Comparison of ENCODE assay signal across 25 cellular contexts in the genomic region with DNA sequence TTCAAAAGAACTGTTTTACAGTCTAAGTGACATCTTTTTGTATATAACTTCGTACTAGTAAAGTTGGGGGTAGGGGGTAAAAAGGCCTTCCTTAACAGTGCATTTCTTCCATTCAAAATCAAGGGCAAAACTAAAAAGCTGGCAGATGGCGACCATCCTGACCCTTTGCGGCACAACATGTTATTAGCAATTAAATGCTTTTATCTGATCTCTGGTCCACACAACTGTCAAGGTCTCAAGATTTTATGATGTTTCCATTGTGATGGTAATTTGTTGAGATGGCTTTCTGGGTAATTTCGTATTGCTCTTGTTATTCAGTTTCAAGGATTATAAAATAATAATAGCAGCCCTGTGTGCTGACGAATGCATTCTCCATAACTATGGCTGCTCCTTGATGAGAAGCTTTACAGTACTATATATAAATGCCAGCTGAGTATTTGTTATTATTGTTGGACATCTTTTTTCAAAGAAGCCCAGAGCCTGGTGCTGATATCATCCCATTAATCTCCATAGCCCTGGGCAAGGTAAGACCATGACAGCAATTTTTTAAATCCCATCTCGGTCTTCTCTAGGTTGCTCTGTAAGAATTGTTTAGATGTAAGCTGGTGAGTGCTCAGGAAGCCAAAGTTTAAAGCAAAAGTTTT.
DNase-seq lines count a peak whose midpoint lies in the region; ATAC-seq and TF ChIP-seq lines count a peak whose summit lies in the region.
"Had no signal": no experiment of that assay in that cellular context is flagged by ENCODE, and none has a peak within 500 bp of the region (broad histone marks: within the 10 kb centered on the region; RNA-seq: fewer than 3 reads in every experiment).

No MANE protein-coding gene starts in this region.

- H3K9me3 Mint-ChIP-seq in endodermal cell = no peaks in the 10 kb centered on the region
- H3K9me3 Mint-ChIP-seq in neural progenitor cell = no peaks in the 10 kb centered on the region
- H3K9me3 Mint-ChIP-seq: activated B cell treated with CpG ODN at 0.5 μM for 24 hours; activated CD4-positive, alpha-beta memory T cell treated with anti-CD3 and anti-CD28 coated beads for 36 hours; CD4-positive, alpha-beta T cell; natural killer cell; stimulated activated naive CD8-positive, alpha-beta T cell treated with anti-CD3 and anti-CD28 coated beads, Interleukin-15, amount 100 ng/mL, for 72 hours had no signal

- H3K4me1 Mint-ChIP-seq in endodermal cell (peaks cover 3% of the 10 kb centered on the region), neural progenitor cell (peaks cover 2% of the 10 kb centered on the region)
- H3K4me1 Mint-ChIP-seq: activated B cell treated with CpG ODN at 0.5 μM for 24 hours; stimulated activated naive CD8-positive, alpha-beta T cell treated with anti-CD3 and anti-CD28 coated beads, Interleukin-15, amount 100 ng/mL, for 72 hours had no signal

- no peaks in the 10 kb centered on the region for H3K27me3 ChIP-seq in HAP-1 (ENCODE audit: low read depth)
- H3K27me3 ChIP-seq in endodermal cell (ENCODE audit: control insufficient read depth, insufficient read depth, low read length, poor library complexity, severe bottlenecking) = no peaks in the 10 kb centered on the region
- H3K27me3 ChIP-seq in psoas muscle (ENCODE audit: insufficient read depth in 3 of 3, low read length in 2 of 3) = no peaks in the 10 kb centered on the region
- H3K27me3 ChIP-seq in Karpas-422 (ENCODE audit: low read length) = no peaks in the 10 kb centered on the region
- H3K27me3 ChIP-seq in neural progenitor cell = no peaks in the 10 kb centered on the region
- H3K27me3 ChIP-seq: adrenal gland, dorsolateral prefrontal cortex, spleen, upper lobe of left lung had no signal

- no peaks in the 10 kb centered on the region for H3K27me3 Mint-ChIP-seq in endodermal cell (ENCODE audit: insufficient read depth)
- H3K27me3 Mint-ChIP-seq in neural progenitor cell (ENCODE audit: insufficient read depth, low read depth) = no peaks in the 10 kb centered on the region
- H3K27me3 Mint-ChIP-seq: activated B cell treated with CpG ODN at 0.5 μM for 24 hours; activated CD4-positive, alpha-beta memory T cell treated with anti-CD3 and anti-CD28 coated beads for 36 hours; CD4-positive, alpha-beta T cell; stimulated activated naive CD8-positive, alpha-beta T cell treated with anti-CD3 and anti-CD28 coated beads, Interleukin-15, amount 100 ng/mL, for 72 hours had no signal

- 84 to 100% methylated on average over 3 to 6 of the region's 6 CpGs for WGBS in endodermal cell (ENCODE audit: insufficient coverage in 1 of 2, insufficient read length in 1 of 2), 2 experiments
- WGBS in psoas muscle, 3 donors = 76 to 89% (median 78%) methylated on average over 6 of the region's 6 CpGs

- H3K9me3 ChIP-seq in HAP-1 (no peaks in the 10 kb centered on the region), endodermal cell (ENCODE audit: control insufficient read depth, low read length) (no peaks in the 10 kb centered on the region), psoas muscle (no peaks in the 10 kb centered on the region), Karpas-422 (ENCODE audit: low read length) (no peaks in the 10 kb centered on the region), neural progenitor cell (ENCODE audit: low read depth) (no peaks in the 10 kb centered on the region)
- H3K9me3 ChIP-seq: adrenal gland, spleen, upper lobe of left lung had no signal

- intact Hi-C loops in psoas muscle (cut with DNase I) = loop anchor here (5.0 to 10.0 kb wide), 3 partner anchors 87 to 736 kb away; no protein-coding TSS in a partner anchor

- H3K4me2 ChIP-seq in Karpas-422 (ENCODE audit: low read depth, low read length, poor library complexity, severe bottlenecking) (no peak overlapping the region), neural progenitor cell (no peak overlapping the region)

- H3K79me2 ChIP-seq in Karpas-422 (ENCODE audit: low read length) (no peaks in the 10 kb centered on the region), neural progenitor cell (ENCODE audit: low read depth) (no peaks in the 10 kb centered on the region)

- no peak for ATAC-seq in psoas muscle
- ATAC-seq: GM12878; natural killer cell; PC-3; stimulated activated naive CD8-positive, alpha-beta T cell treated with anti-CD3 and anti-CD28 coated beads, Interleukin-15, amount 100 ng/mL, for 72 hours had no signal

- H3K27ac Mint-ChIP-seq in endodermal cell = no peak overlapping the region
- no peak overlapping the region for H3K27ac Mint-ChIP-seq in neural progenitor cell
- H3K27ac Mint-ChIP-seq: activated B cell treated with CpG ODN at 0.5 μM for 24 hours; activated CD4-positive, alpha-beta memory T cell treated with anti-CD3 and anti-CD28 coated beads for 36 hours; CD4-positive, alpha-beta T cell; natural killer cell; stimulated activated naive CD8-positive, alpha-beta T cell treated with anti-CD3 and anti-CD28 coated beads, Interleukin-15, amount 100 ng/mL, for 72 hours had no signal

- TF ChIP-seq CTCF in endodermal cell (conservative IDR thresholded peaks at IDR 0.05) (no peak), psoas muscle (IDR thresholded peaks at IDR 0.05) (no peak), neural progenitor cell (IDR thresholded peaks at IDR 0.05) (no peak), coronary artery (IDR thresholded peaks at IDR 0.05) (no peak)

- H3K36me3 Mint-ChIP-seq in endodermal cell (ENCODE audit: low read depth) (peaks cover 35% of the 10 kb centered on the region), neural progenitor cell (peaks cover 25% of the 10 kb centered on the region)
- H3K36me3 Mint-ChIP-seq: activated CD4-positive, alpha-beta memory T cell treated with anti-CD3 and anti-CD28 coated beads for 36 hours; natural killer cell had no signal

- H3K27ac ChIP-seq in endodermal cell (ENCODE audit: low read depth, low read length) = peak overlapping the region; percentile 42
- H3K27ac ChIP-seq in psoas muscle = peak overlapping the region; percentile 1
- H3K27ac ChIP-seq in Karpas-422 (ENCODE audit: low read length) = no peak overlapping the region
- H3K27ac ChIP-seq in neural progenitor cell = no peak overlapping the region
- H3K27ac ChIP-seq in coronary artery = peak overlapping the region in 1 of 2 donors; percentile 64
- H3K27ac ChIP-seq: adrenal gland, dorsolateral prefrontal cortex, upper lobe of left lung had no signal

- H3K9me2 ChIP-seq in Karpas-422 (replicated peaks; ENCODE audit: insufficient read depth, low read length) = no peaks in the 10 kb centered on the region

- H3K36me3 ChIP-seq in HAP-1 (replicated peaks) (peaks cover 20% of the 10 kb centered on the region), endodermal cell (ENCODE audit: control insufficient read depth, insufficient read depth, low read length) (peaks cover 82% of the 10 kb centered on the region), psoas muscle (ENCODE audit: insufficient read depth in 1 of 2, low read depth in 1 of 2) (peaks cover 9 to 87% of the 10 kb centered on the region in 2 donors), Karpas-422 (ENCODE audit: insufficient read depth, low read length) (no peaks in the 10 kb centered on the region), neural progenitor cell (peaks cover 26% of the 10 kb centered on the region)

- H2AFZ ChIP-seq in Karpas-422 (ENCODE audit: low read length) (no peak overlapping the region), neural progenitor cell (replicated peaks) (no peak overlapping the region)

- DNase-seq in HAP-1 (ENCODE audit: low spot score in 2 of 2) (peak; percentile 80 to 99), NCI-H524 (lab: John Stamatoyannopoulos, UW) (peak; percentile 52 to 73), endodermal cell (no peak), psoas muscle (no peak), D341Med (ENCODE audit: low spot score) (no peak), Karpas-422 (no peak), neural progenitor cell (ENCODE audit: low spot score) (no peak), coronary artery (ENCODE audit: low spot score) (no peak)
- DNase-seq: activated B cell treated with CpG ODN at 0.5 μM for 24 hours; activated CD4-positive, alpha-beta memory T cell treated with anti-CD3 and anti-CD28 coated beads for 36 hours; activated gamma-delta T cell; activated T-cell treated with anti-CD3 and anti-CD28 coated beads for 4 hours; adrenal gland; CD4-positive, alpha-beta T cell; DMS79; dorsolateral prefrontal cortex; mesendoderm; natural killer cell; NCI-H1092 treated with DMSO at 0.1 percent for 48 hours; PC-3; spleen; stimulated activated CD4-positive, alpha-beta T cell treated with anti-CD3 and anti-CD28 coated beads, Interleukin-4, amount 100 ng/mL, for 4 hours; stimulated activated naive CD8-positive, alpha-beta T cell treated with anti-CD3 and anti-CD28 coated beads, Interleukin-15, amount 100 ng/mL, for 72 hours; upper lobe of left lung had no signal

- H4K20me1 ChIP-seq in Karpas-422 (ENCODE audit: insufficient read depth, low read depth, low read length) (no peaks in the 10 kb centered on the region), neural progenitor cell (ENCODE audit: low read depth) (no peaks in the 10 kb centered on the region)

- in situ Hi-C loops in HAP-1 (cut with MboI; ENCODE audit: low sequenced_read_pairs) = loop anchor here (10.0 to 25.0 kb wide), 4 partner anchors 206 to 736 kb away; no protein-coding TSS in a partner anchor

- H3K4me1 ChIP-seq in HAP-1 (peaks cover 37% of the 10 kb centered on the region), endodermal cell (ENCODE audit: control insufficient read depth, insufficient read depth, low read length) (no peaks in the 10 kb centered on the region), psoas muscle (no peaks in the 10 kb centered on the region), Karpas-422 (ENCODE audit: low read length) (no peaks in the 10 kb centered on the region), neural progenitor cell (no peaks in the 10 kb centered on the region)
- H3K4me1 ChIP-seq: upper lobe of left lung had no signal

- H3K4me3 Mint-ChIP-seq in endodermal cell (no peak overlapping the region), neural progenitor cell (no peak overlapping the region)
- H3K4me3 Mint-ChIP-seq: activated B cell treated with CpG ODN at 0.5 μM for 24 hours; activated CD4-positive, alpha-beta memory T cell treated with anti-CD3 and anti-CD28 coated beads for 36 hours; CD4-positive, alpha-beta T cell; natural killer cell; stimulated activated naive CD8-positive, alpha-beta T cell treated with anti-CD3 and anti-CD28 coated beads, Interleukin-15, amount 100 ng/mL, for 72 hours had no signal

- peaks cover 61% of the 10 kb centered on the region for H3F3A ChIP-seq in neural progenitor cell (ENCODE audit: low read depth)

- H3K9ac ChIP-seq in endodermal cell (ENCODE audit: extremely low read depth, low read length, poor library complexity, severe bottlenecking) = no peak overlapping the region
- no peak overlapping the region for H3K9ac ChIP-seq in Karpas-422 (ENCODE audit: low read length)
- no peak overlapping the region for H3K9ac ChIP-seq in neural progenitor cell

- H3K4me3 ChIP-seq in HAP-1 (no peak overlapping the region), endodermal cell (ENCODE audit: low read length) (no peak overlapping the region), psoas muscle (no peak overlapping the region), Karpas-422 (ENCODE audit: low read length) (no peak overlapping the region), neural progenitor cell (no peak overlapping the region), coronary artery (no peak overlapping the region)
- H3K4me3 ChIP-seq: adrenal gland, dorsolateral prefrontal cortex, GM12878, spleen, upper lobe of left lung had no signal

Comparison
In these comparisons a context has a peak if more than half of its experiments do, and no peak if none do; other contexts are left out.
1. DNase-seq: peak in HAP-1 (2 of 2) and NCI-H524 (2 of 2); none in endodermal cell (single experiment), psoas muscle (0 of 2), D341Med (single experiment), Karpas-422 (single experiment), neural progenitor cell (single experiment) and coronary artery (single experiment).
2. H3K27ac ChIP-seq: peak in endodermal cell (single experiment) and psoas muscle (single experiment); none in Karpas-422 (single experiment) and neural progenitor cell (single experiment).